Comparison of ENCODE assay signal across 13 cellular contexts in genomic region chr19:55099557-55100506, GRCh38. TPM values are rescaled to one million over a fixed set of nuclear protein-coding genes. Genes with fewer than 3 reads are reported as not detected.
DNase-seq lines count a peak whose midpoint lies in the region; FAIRE-seq and TF ChIP-seq lines count a peak whose summit lies in the region.
"Had no signal": no experiment of that assay in that cellular context is flagged by ENCODE, and none has a peak within 500 bp of the region (broad histone marks: within the 10 kb centered on the region; RNA-seq: fewer than 3 reads in every experiment).

No MANE protein-coding gene starts in this region.

- no peak for FAIRE-seq in H54 (lab: Jason Lieb, UNC)

- peak overlapping the region; percentile 24 for H3K27ac Mint-ChIP-seq in endothelial cell (ENCODE audit: unreplicated experiment)
- H3K27ac Mint-ChIP-seq: T-helper 17 cell had no signal

- no peak for TF ChIP-seq CTCF in endothelial cell (IDR thresholded peaks at IDR 0.05; ENCODE audit: unreplicated experiment)
- TF ChIP-seq CTCF in retinal pigment epithelial cell (conservative IDR thresholded peaks at IDR 0.05; ENCODE audit: low read depth, low read length): peak; percentile 30

- TF ChIP-seq POLR2A in H54 (IDR thresholded peaks at IDR 0.05; ENCODE audit: low read depth, low read length): no peak

- no peaks in the 10 kb centered on the region for H3K9me3 Mint-ChIP-seq in endothelial cell (ENCODE audit: unreplicated experiment)

- peaks cover 29% of the 10 kb centered on the region for H3K36me3 Mint-ChIP-seq in endothelial cell (ENCODE audit: low read depth, unreplicated experiment)

- H3K4me1 Mint-ChIP-seq in endothelial cell (ENCODE audit: unreplicated experiment): peaks cover 6% of the 10 kb centered on the region

- DNase-seq in Kasumi-1 (lab: John Stamatoyannopoulos, UW): peak; percentile 16 to 27
- peak; percentile 20 for DNase-seq in endothelial cell (ENCODE audit: low spot score)
- no peak for DNase-seq in retinal pigment epithelial cell (ENCODE audit: low read depth)
- no peak for DNase-seq in DMS79 treated with DMSO at 0.1 percent for 48 hours (lab: John Stamatoyannopoulos, UW)
- DNase-seq in NCI-H524 treated with DMSO at 0.1 percent for 48 hours (lab: John Stamatoyannopoulos, UW): no peak
- DNase-seq in H54 (ENCODE audit: insufficient read length, low spot score): no peak
- DNase-seq: activated T-cell treated with anti-CD3 and anti-CD28 coated beads, Interleukin-2, amount 50 U/mL, for 48 hours; colonic mucosa; GDM1; Karpas-422; NCI-H526; nucleus accumbens; T-helper 17 cell had no signal

- H3K4me3 ChIP-seq in retinal pigment epithelial cell (ENCODE audit: low read length): no peak overlapping the region
- H3K4me3 ChIP-seq: colonic mucosa had no signal

- peaks cover 3% of the 10 kb centered on the region for H3K27me3 Mint-ChIP-seq in endothelial cell (ENCODE audit: unreplicated experiment)
- H3K27me3 Mint-ChIP-seq: T-helper 17 cell had no signal

- H3K4me3 Mint-ChIP-seq in endothelial cell (ENCODE audit: unreplicated experiment): peak overlapping the region; percentile 74
- H3K4me3 Mint-ChIP-seq: T-helper 17 cell had no signal

RNA-seq across cellular contexts. Expression of gene PPP1R12C, which starts 17.6 kb away (rescaled TPM):
- total RNA-seq in endothelial cell (ENCODE audit: unreplicated experiment): 136 TPM

RNA-seq across cellular contexts. Expression of gene EPS8L1, which starts 24.2 kb away (rescaled TPM):
- total RNA-seq in endothelial cell (ENCODE audit: unreplicated experiment): 24.6 TPM

RNA-seq across cellular contexts. Expression of gene RDH13, which starts 36.9 kb away (rescaled TPM):
- 13.5 TPM for total RNA-seq in endothelial cell (ENCODE audit: unreplicated experiment)

RNA-seq across cellular contexts. Expression of gene TNNT1, which starts 49.2 kb away (rescaled TPM):
- 2.8 TPM for total RNA-seq in endothelial cell (ENCODE audit: unreplicated experiment)

RNA-seq across cellular contexts. Expression of gene TNNI3, which starts 57.7 kb away (rescaled TPM):
- not detected for total RNA-seq in endothelial cell (ENCODE audit: unreplicated experiment)
- total RNA-seq: T-helper 17 cell had no signal

Comparison
In these comparisons a context has a peak if more than half of its experiments do, and no peak if none do; other contexts are left out.
1. DNase-seq: peak in Kasumi-1 (2 of 2) and endothelial cell (single experiment); none in retinal pigment epithelial cell (single experiment), DMS79 treated with DMSO at 0.1 percent for 48 hours (single experiment), NCI-H524 treated with DMSO at 0.1 percent for 48 hours (single experiment) and H54 (single experiment).